ENCODE assay signal across 1 cellular context in the genomic region with DNA sequence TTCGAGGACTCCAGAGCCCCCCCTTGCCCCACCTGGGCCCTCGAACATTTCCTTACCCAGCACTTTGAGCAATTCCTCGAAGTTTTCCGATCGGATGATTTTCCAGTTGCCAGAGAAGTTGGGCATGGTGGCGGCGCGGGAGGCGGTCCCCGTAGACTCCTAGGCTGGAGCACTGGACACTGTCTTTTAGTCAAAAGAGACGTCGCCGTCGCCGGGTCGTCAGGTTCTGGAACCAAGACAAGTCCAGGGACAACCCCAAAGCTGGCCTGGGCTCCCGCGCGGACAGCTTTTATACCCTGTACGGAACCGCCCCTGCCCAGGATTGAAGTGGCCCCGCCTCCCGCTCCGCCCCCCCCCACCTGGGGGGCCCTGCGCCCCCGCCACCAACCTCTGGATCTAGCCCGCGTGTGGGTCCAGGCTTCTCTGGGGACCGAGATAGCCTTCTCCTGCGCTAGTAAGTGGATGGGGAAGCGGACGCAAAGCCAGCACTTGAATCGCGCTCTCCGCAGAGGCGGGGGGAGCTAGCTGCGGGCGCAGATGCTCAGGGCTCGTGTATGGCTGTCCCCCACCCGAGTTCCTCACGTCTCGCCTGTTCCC.
TF ChIP-seq lines count a peak whose summit lies in the region.

Gene CRABP2, minus strand, starts transcription at position 263 of the 597 bp plus-strand sequence. Its CDS starts 137 bp downstream, at position 126.

TF ChIP-seq in K562, 482 proteins besides CTCF, POLR2A, EP300 and RAD21:
- TF ChIP-seq PHF21A (IDR thresholded peaks at IDR 0.05; ENCODE audit: borderline replicate concordance, low read depth) (no peak), CCNT2 (IDR thresholded peaks at IDR 0.05; ENCODE audit: borderline replicate concordance, extremely low read depth, insufficient read length, low read depth, low read length) (peak; percentile 8), FOXK2 (conservative IDR thresholded peaks at IDR 0.05 in 1 of 2, IDR thresholded peaks at IDR 0.05 in 1 of 2; ENCODE audit: low read depth in 2 of 2) (no peak), SAFB (IDR thresholded peaks at IDR 0.05; ENCODE audit: borderline replicate concordance, low read depth, low read length) (0 out of 2 replicates have a peak, but pooled peaks have one; percentile 58), ZBTB1 (CRISPR knock-in tag; IDR thresholded peaks at IDR 0.05; ENCODE audit: borderline replicate concordance, low read depth) (peak; percentile 38; the same call in 1 of the 2 replicates), HMGN3 (IDR thresholded peaks at IDR 0.05; ENCODE audit: borderline replicate concordance, extremely low read depth, insufficient read length, low read depth, low read length) (peak; percentile 32)
